23 cellular contexts compared by ENCODE assay signal in genomic region chr5:74582853-74583252, GRCh38.
"Had no signal": no experiment of that assay in that cellular context is flagged by ENCODE, and none has a peak within 500 bp of the region (broad histone marks: within the 10 kb centered on the region; RNA-seq: fewer than 3 reads in every experiment).

No MANE protein-coding gene starts in this region.

- H3K4me3 ChIP-seq: MG63, SJSA1, SK-N-MC had no signal

- H3K27ac ChIP-seq: SJSA1, SK-N-MC had no signal

- DNase-seq: IMR-90, Karpas-422, KG1, MG63, NCI-H1092, NCI-H1105 treated with DMSO at 0.1 percent for 48 hours, NCI-H1417 treated with DMSO at 0.1 percent for 48 hours, NCI-H187, NCI-H2029, NCI-H2081 treated with DMSO at 0.1 percent for 48 hours, NCI-H2171, NCI-H226, NCI-H446, NCI-H510A, NCI-H524 treated with DMSO at 0.1 percent for 48 hours, NCI-H69, NCI-H774, Right ventricle myocardium superior, RPMI8226, SIG-M5 had no signal

- FAIRE-seq: RCC 7860 had no signal

- H3K36me3 ChIP-seq: MG63, SJSA1 had no signal

- H3K9me3 ChIP-seq: MG63, SJSA1 had no signal

- H3K27me3 ChIP-seq: MG63, SJSA1 had no signal
